In genomic region chr2:179332903-179333302, GRCh38 we compare ENCODE assay signal across 16 cellular contexts.
DNase-seq lines count a peak whose midpoint lies in the region; ATAC-seq, FAIRE-seq and TF ChIP-seq lines count a peak whose summit lies in the region.
"Had no signal": no experiment of that assay in that cellular context is flagged by ENCODE, and none has a peak within 500 bp of the region (broad histone marks: within the 10 kb centered on the region; RNA-seq: fewer than 3 reads in every experiment).

No MANE protein-coding gene starts in this region.

- H4K8ac ChIP-seq in IMR-90 (ENCODE audit: low read depth in 2 of 2, low read length in 2 of 2), result no peak overlapping the region

- H3K4me2 ChIP-seq in IMR-90 (ENCODE audit: low read depth, low read length) (no peak overlapping the region), astrocyte (ENCODE audit: low read length) (peak overlapping the region; percentile 24)

- peaks cover 12% of the 10 kb centered on the region for H3K4me1 Mint-ChIP-seq in astrocyte (ENCODE audit: low read depth, unreplicated experiment)
- H3K4me1 Mint-ChIP-seq: activated naive CD8-positive, alpha-beta T cell treated with anti-CD3 and anti-CD28 coated beads for 36 hours had no signal

- POLR2A ChIA-PET in IMR-90 (lab: Charles Lee; ENCODE audit: unreplicated experiment), result no interaction called here

- WGBS in IMR-90 (ENCODE audit: extremely low coverage in 2 of 2, insufficient read length in 1 of 2), 2 experiments, result 60% methylated on average over 1 of the region's 2 CpGs; no CpG with 5 or more reads in 1 of the 2 experiments
- 63% methylated on average over 2 of the region's 2 CpGs for WGBS in esophagus muscularis mucosa

- no peaks in the 10 kb centered on the region; the same call in 1 of the 2 replicates for H3K27me3 ChIP-seq in IMR-90 (ENCODE audit: control insufficient read depth, insufficient read depth, low read length)
- no peaks in the 10 kb centered on the region for H3K27me3 ChIP-seq in astrocyte (ENCODE audit: insufficient read depth, low read length)
- H3K27me3 ChIP-seq in upper lobe of right lung, result no peaks in the 10 kb centered on the region
- H3K27me3 ChIP-seq in esophagus muscularis mucosa, result no peaks in the 10 kb centered on the region
- H3K27me3 ChIP-seq: sigmoid colon had no signal

- no peak overlapping the region for H2BK15ac ChIP-seq in IMR-90 (ENCODE audit: low read depth, low read length)

- ATAC-seq in IMR-90 (ENCODE audit: low read depth) (no peak; the same call in 1 of the 2 replicates), upper lobe of right lung (peak; percentile 53)
- ATAC-seq: CD8-positive, alpha-beta T cell; stimulated activated naive CD8-positive, alpha-beta T cell treated with anti-CD3 and anti-CD28 coated beads, Interleukin-15, Interleukin-2, amounts not matched to agents 100 U/mL and 50 U/mL, for 24 hours had no signal

- no peak overlapping the region for H3K9ac ChIP-seq in IMR-90 (ENCODE audit: low read depth, low read length)
- H3K9ac ChIP-seq in astrocyte (ENCODE audit: low read length), result no peak overlapping the region

- H3K27me3 Mint-ChIP-seq in astrocyte (ENCODE audit: low read depth, unreplicated experiment), result no peaks in the 10 kb centered on the region

- H3K27ac Mint-ChIP-seq in astrocyte (ENCODE audit: unreplicated experiment), result no peak overlapping the region
- H3K27ac Mint-ChIP-seq: activated naive CD8-positive, alpha-beta T cell treated with anti-CD3 and anti-CD28 coated beads for 36 hours; CD8-positive, alpha-beta T cell; H9; naive B cell had no signal

- dilution Hi-C loops in IMR-90 (cut with HindIII; ENCODE audit: low sequenced_read_pairs, unreplicated experiment), result no loop called here

- H3K79me2 ChIP-seq in astrocyte (ENCODE audit: insufficient read depth, low read length), result no peaks in the 10 kb centered on the region

- H3K23ac ChIP-seq in IMR-90 (ENCODE audit: low read depth, low read length), result no peak overlapping the region

- H2AFZ ChIP-seq in IMR-90 (replicated peaks; ENCODE audit: low read length, poor library complexity) (no peak overlapping the region), astrocyte (ENCODE audit: low read depth, low read length) (no peak overlapping the region)

- H3K56ac ChIP-seq in IMR-90 (ENCODE audit: extremely low read depth, insufficient read depth, low read length), result no peak overlapping the region

- H3K9me3 ChIP-seq in IMR-90 (ENCODE audit: control insufficient read depth, insufficient read depth, low read length), result no peaks in the 10 kb centered on the region; the same call in 1 of the 2 replicates
- no peaks in the 10 kb centered on the region for H3K9me3 ChIP-seq in astrocyte (ENCODE audit: insufficient read depth, low read depth, low read length)
- H3K9me3 ChIP-seq in upper lobe of right lung, result no peaks in the 10 kb centered on the region
- peaks cover 0 to 7% (median 0%) of the 10 kb centered on the region in 4 donors for H3K9me3 ChIP-seq in esophagus muscularis mucosa
- H3K9me3 ChIP-seq: sigmoid colon had no signal

- no peaks in the 10 kb centered on the region for H3K79me1 ChIP-seq in IMR-90 (ENCODE audit: low read depth in 1 of 2, low read length in 2 of 2)

- no peak overlapping the region for H2BK120ac ChIP-seq in IMR-90 (ENCODE audit: low read depth, low read length)

- no peak overlapping the region for H4K91ac ChIP-seq in IMR-90 (ENCODE audit: insufficient read depth, low read depth, low read length)

- no peaks in the 10 kb centered on the region for H3K36me3 Mint-ChIP-seq in astrocyte (ENCODE audit: low read depth, unreplicated experiment)
- H3K36me3 Mint-ChIP-seq: activated naive CD8-positive, alpha-beta T cell treated with anti-CD3 and anti-CD28 coated beads for 36 hours; CD8-positive, alpha-beta T cell; naive B cell had no signal

- H4K20me1 ChIP-seq in IMR-90 (ENCODE audit: insufficient read depth, low read length), result no peaks in the 10 kb centered on the region
- H4K20me1 ChIP-seq in astrocyte (ENCODE audit: insufficient read depth, low read length), result no peaks in the 10 kb centered on the region

- BruUV-seq in IMR-90 (replicated peaks; lab: Mats Ljungman, UMichigan), result no TSS peak

- in situ Hi-C loops in IMR-90 (cut with MboI; ENCODE audit: low sequenced_read_pairs), result no loop called here

- no peak overlapping the region for H3K4ac ChIP-seq in IMR-90 (ENCODE audit: low read depth, low read length)

- no peak for TF ChIP-seq EP300 in esophagus muscularis mucosa (IDR thresholded peaks at IDR 0.05)

- H2AK5ac ChIP-seq in IMR-90 (ENCODE audit: low read depth, low read length), result no peak overlapping the region

- intact Hi-C loops in IMR-90 (cut with micrococcal nuclease) (loop anchor here (5.0 kb wide), 1 partner anchor 46 kb away; no protein-coding TSS in a partner anchor), upper lobe of right lung (cut with DNase I) (no loop called here), esophagus muscularis mucosa (cut with DNase I) (no loop called here)

- H2AK9ac ChIP-seq in IMR-90 (replicated peaks; ENCODE audit: low read depth, low read length, poor library complexity), result no peak overlapping the region

- FAIRE-seq in astrocyte (lab: Jason Lieb, UNC), result no peak
- FAIRE-seq: GM18507 had no signal

- CTCF ChIA-PET in IMR-90 (lab: Yijun Ruan, JAX), result no interaction called here

- H3K14ac ChIP-seq in IMR-90 (replicated peaks; ENCODE audit: low read depth, low read length), result no peak overlapping the region

- TF ChIP-seq CTCF in IMR-90 (conservative IDR thresholded peaks at IDR 0.05; ENCODE audit: low read depth, low read length) (no peak), astrocyte (IDR thresholded peaks at IDR 0.05; ENCODE audit: insufficient read depth, low read depth, low read length) (no peak), upper lobe of right lung (IDR thresholded peaks at IDR 0.05) (no peak), esophagus muscularis mucosa (IDR thresholded peaks at IDR 0.05) (no peak)

- no peak overlapping the region for H3K27ac ChIP-seq in IMR-90 (ENCODE audit: insufficient read depth, low read length)
- H3K27ac ChIP-seq in astrocyte (ENCODE audit: low read depth, low read length), result no peak overlapping the region
- no peak overlapping the region for H3K27ac ChIP-seq in upper lobe of right lung
- no peak overlapping the region for H3K27ac ChIP-seq in esophagus muscularis mucosa (replicated peaks in 1 of 4)
- H3K27ac ChIP-seq: coronary artery, sigmoid colon had no signal

- no peaks in the 10 kb centered on the region for H3K9me1 ChIP-seq in IMR-90 (ENCODE audit: insufficient read depth, low read length)

- no peak overlapping the region for H3K4me3 Mint-ChIP-seq in astrocyte (ENCODE audit: unreplicated experiment)
- H3K4me3 Mint-ChIP-seq: activated naive CD8-positive, alpha-beta T cell treated with anti-CD3 and anti-CD28 coated beads for 36 hours; CD8-positive, alpha-beta T cell; H9; naive B cell had no signal

- H3K18ac ChIP-seq in IMR-90 (ENCODE audit: low read depth, low read length), result no peak overlapping the region

- no peak overlapping the region for H2BK20ac ChIP-seq in IMR-90 (ENCODE audit: low read depth, low read length)

- H3K4me1 ChIP-seq in IMR-90 (ENCODE audit: control insufficient read depth, insufficient read depth, low read length) (no peaks in the 10 kb centered on the region), astrocyte (ENCODE audit: insufficient read depth, low read length) (no peaks in the 10 kb centered on the region), upper lobe of right lung (no peaks in the 10 kb centered on the region), esophagus muscularis mucosa (peaks cover 0 to 17% (median 11%) of the 10 kb centered on the region in 4 donors)

- no peak overlapping the region for H4K5ac ChIP-seq in IMR-90 (ENCODE audit: low read depth, low read length)

- TF ChIP-seq POLR2A in IMR-90 (IDR thresholded peaks at IDR 0.05; ENCODE audit: low read depth, low read length), result no peak
- no peak for TF ChIP-seq POLR2A in esophagus muscularis mucosa (IDR thresholded peaks at IDR 0.05; ENCODE audit: low read depth)

- peak; percentile 26 for DNase-seq in IMR-90
- peak; percentile 72 for DNase-seq in astrocyte (ENCODE audit: low read depth)
- peak; percentile 62 for DNase-seq in foreskin melanocyte
- DNase-seq in upper lobe of right lung, result no peak
- no peak for DNase-seq in NAMALWA (ENCODE audit: low spot score)
- no peak for DNase-seq in ureter (ENCODE audit: low spot score)
- DNase-seq in esophagus muscularis mucosa (ENCODE audit: extremely low spot score), result no peak
- DNase-seq: activated CD4-positive, CD25-positive, alpha-beta regulatory T cell treated with anti-CD3 and anti-CD28 coated beads, Interleukin-2, amount 50 U/mL, for 72 hours; activated naive CD8-positive, alpha-beta T cell treated with anti-CD3 and anti-CD28 coated beads for 36 hours; CD8-positive, alpha-beta T cell; H9; naive B cell; sigmoid colon; stimulated activated naive CD8-positive, alpha-beta T cell treated with anti-CD3 and anti-CD28 coated beads, Interleukin-15, Interleukin-2, amounts not matched to agents 100 U/mL and 50 U/mL, for 24 hours had no signal

- no peak overlapping the region for H3K4me3 ChIP-seq in IMR-90 (ENCODE audit: insufficient read depth, low read depth, low read length)
- H3K4me3 ChIP-seq in astrocyte (ENCODE audit: insufficient read depth, low read depth, low read length), result no peak overlapping the region
- no peak overlapping the region for H3K4me3 ChIP-seq in upper lobe of right lung
- no peak overlapping the region for H3K4me3 ChIP-seq in esophagus muscularis mucosa
- H3K4me3 ChIP-seq: coronary artery, sigmoid colon had no signal

- TF ChIP-seq RAD21 in IMR-90 (IDR thresholded peaks at IDR 0.05; ENCODE audit: low read length), result no peak

- no peak overlapping the region for H2BK5ac ChIP-seq in IMR-90 (ENCODE audit: low read depth, low read length, poor library complexity, severe bottlenecking)

- H3K36me3 ChIP-seq in IMR-90 (ENCODE audit: control insufficient read depth, insufficient read depth, low read length) (no peaks in the 10 kb centered on the region), astrocyte (ENCODE audit: insufficient read depth, low read length) (no peaks in the 10 kb centered on the region), upper lobe of right lung (no peaks in the 10 kb centered on the region), esophagus muscularis mucosa (no peaks in the 10 kb centered on the region)
- H3K36me3 ChIP-seq: sigmoid colon had no signal

- H3K9me3 Mint-ChIP-seq in astrocyte (ENCODE audit: unreplicated experiment), result peaks cover 11% of the 10 kb centered on the region
- H3K9me3 Mint-ChIP-seq: activated naive CD8-positive, alpha-beta T cell treated with anti-CD3 and anti-CD28 coated beads for 36 hours had no signal

TF ChIP-seq in IMR-90, 13 proteins besides CTCF, POLR2A, EP300 and RAD21:
- no peak for TF ChIP-seq BHLHE40 (IDR thresholded peaks at IDR 0.05; ENCODE audit: low read depth, low read length)
- TF ChIP-seq MAFK (IDR thresholded peaks at IDR 0.05; ENCODE audit: low read depth, low read length), result peak; percentile 92

Comparison
In these comparisons a context has a peak if more than half of its experiments do, and no peak if none do; other contexts are left out.
1. DNase-seq: peak in IMR-90 (single experiment), astrocyte (single experiment) and foreskin melanocyte (single experiment); none in upper lobe of right lung (single experiment), NAMALWA (single experiment), ureter (single experiment) and esophagus muscularis mucosa (single experiment).